In the genomic region with DNA sequence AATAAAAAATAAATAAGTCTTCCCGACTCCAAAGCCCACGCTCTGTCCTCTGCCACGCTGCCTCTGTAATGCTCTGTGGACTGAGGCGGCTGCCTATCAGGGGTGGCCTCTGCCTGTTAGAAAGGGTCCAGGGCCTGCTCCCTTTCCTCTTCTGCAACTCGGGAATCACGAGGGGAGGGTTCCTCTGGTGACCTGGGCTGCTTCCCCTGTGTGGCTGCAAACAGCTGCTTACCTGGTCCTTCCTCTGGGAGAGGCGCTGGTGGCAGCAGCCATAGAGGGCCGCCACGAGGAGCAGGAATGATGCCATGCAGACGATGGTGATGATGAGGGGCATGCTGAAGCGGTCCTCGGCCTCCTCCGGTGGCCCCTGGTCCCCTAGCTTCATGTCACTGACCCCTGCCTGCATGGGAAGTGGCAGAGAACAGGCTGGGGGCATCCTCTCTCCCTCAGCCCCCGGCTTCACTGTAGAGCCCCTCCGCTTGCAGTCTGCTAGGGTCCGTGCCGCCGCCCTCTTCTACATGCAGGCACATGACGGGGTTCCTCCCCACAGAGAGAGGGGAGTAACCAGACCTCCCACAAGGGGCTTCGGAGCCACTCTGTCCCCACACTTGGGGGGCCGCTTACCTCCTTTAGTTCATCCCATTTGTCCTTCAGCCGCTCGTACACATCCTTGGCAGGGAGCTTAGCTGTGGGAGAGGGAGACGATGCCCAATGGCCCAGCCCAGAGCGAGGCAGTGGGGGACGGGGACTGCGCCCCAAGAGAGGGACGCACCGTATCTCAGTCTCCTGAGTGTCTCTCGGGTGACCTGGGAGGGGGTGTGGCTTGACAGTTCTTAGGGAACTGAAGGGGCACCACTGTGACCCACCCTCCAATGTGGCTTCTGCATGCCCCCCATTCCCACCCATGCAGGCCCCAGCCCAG, we compare ENCODE assay signal across 18 cellular contexts.
"Had no signal": no experiment of that assay in that cellular context is flagged by ENCODE, and none has a peak within 500 bp of the region (broad histone marks: within the 10 kb centered on the region; RNA-seq: fewer than 3 reads in every experiment).

No MANE protein-coding gene starts in this region.

- H3K9ac ChIP-seq: parathyroid adenoma had no signal

- H3K36me3 ChIP-seq: colonic mucosa, gastrocnemius medialis, neutrophil, thoracic aorta, uterus had no signal

- ATAC-seq: esophagus mucosa; gastrocnemius medialis; left ventricle myocardium superior; natural killer cell; stimulated activated memory B cell treated with anti-CD40 and anti-IgM and Interleukin-4, amounts not matched to agents 10 μg/mL and 1 μg/mL and 100 μg/mL, for 72 hours had no signal

- H2AFZ ChIP-seq: parathyroid adenoma had no signal

- H3K4me1 ChIP-seq: colonic mucosa had no signal

- H3K79me2 ChIP-seq: parathyroid adenoma had no signal

- H3K27ac ChIP-seq: colonic mucosa, epithelial cell of prostate, neutrophil, parathyroid adenoma, sigmoid colon, thoracic aorta, uterus had no signal

- H3K9me3 ChIP-seq: colonic mucosa, gastrocnemius medialis, neutrophil, sigmoid colon, thoracic aorta, tibial nerve, upper lobe of left lung, uterus had no signal

- H3K4me3 ChIP-seq: colonic mucosa, gastrocnemius medialis, lung, sigmoid colon, thoracic aorta, tibial nerve, upper lobe of left lung, uterus had no signal

- DNase-seq: colonic mucosa; effector CD8-positive, alpha-beta T cell; gastrocnemius medialis; left ventricle myocardium superior; natural killer cell; sigmoid colon; stimulated activated CD4-positive, alpha-beta T cell treated with anti-CD3 and anti-CD28 coated beads, Interleukin-4, amount 100 ng/mL, for 4 hours; uterus had no signal

- H3K27me3 ChIP-seq: colonic mucosa, gastrocnemius medialis, sigmoid colon, tibial nerve, upper lobe of left lung, uterus had no signal

- FAIRE-seq: keratinocyte had no signal
